ENCODE assay signal across 8 cellular contexts in genomic region chr1:44807364-44808062, GRCh38. TPM values are rescaled to one million over a fixed set of nuclear protein-coding genes. Genes with fewer than 3 reads are reported as not detected.
DNase-seq lines count a peak whose midpoint lies in the region; ATAC-seq, FAIRE-seq and TF ChIP-seq lines count a peak whose summit lies in the region.

No MANE protein-coding gene starts in this region.

- H3K9me3 ChIP-seq in CD8-positive, alpha-beta memory T cell (ENCODE audit: low read length): no peaks in the 10 kb centered on the region
- no peaks in the 10 kb centered on the region for H3K9me3 ChIP-seq in kidney (ENCODE audit: control insufficient read depth in 1 of 2, low read length in 2 of 2)

- peak overlapping the region; percentile 97 to 100 (median 100) for H3K27ac Mint-ChIP-seq in CD8-positive, alpha-beta memory T cell
- H3K27ac Mint-ChIP-seq in GM23338: peak overlapping the region; percentile 99

- CTCF ChIA-PET in CD8-positive, alpha-beta memory T cell (lab: Charles Lee): interaction anchor here (1.2 to 4.5 kb wide), 6 partner anchors 8 to 29 kb away, joined by 3 to 59 read pairs (median 14); partner anchors contain the start of genes BEST4 and PLK3

- peak overlapping the region; percentile 67 to 90 (median 84) for H3K4me3 Mint-ChIP-seq in CD8-positive, alpha-beta memory T cell
- peak overlapping the region; percentile 50 for H3K4me3 Mint-ChIP-seq in GM23338

- peaks cover 8 to 48% (median 9%) of the 10 kb centered on the region in 3 donors for H3K36me3 Mint-ChIP-seq in CD8-positive, alpha-beta memory T cell
- H3K36me3 Mint-ChIP-seq in GM23338 (ENCODE audit: low read depth): peaks cover 34% of the 10 kb centered on the region

- H4K20me1 ChIP-seq in GM23338 (replicated peaks; ENCODE audit: insufficient read depth): no peaks in the 10 kb centered on the region

- H3K4me1 Mint-ChIP-seq in CD8-positive, alpha-beta memory T cell: peaks cover 65 to 79% (median 71%) of the 10 kb centered on the region in 3 donors
- peaks cover 31% of the 10 kb centered on the region for H3K4me1 Mint-ChIP-seq in GM23338

- peak overlapping the region; percentile 58 for H3K4me3 ChIP-seq in CD8-positive, alpha-beta memory T cell (ENCODE audit: low read length)
- peak overlapping the region; percentile 47 for H3K4me3 ChIP-seq in GM23338
- peak overlapping the region; percentile 1 for H3K4me3 ChIP-seq in choroid plexus epithelial cell (ENCODE audit: low read depth, low read length)
- peak overlapping the region in 1 of 2 donors; percentile 40 for H3K4me3 ChIP-seq in kidney (ENCODE audit: low read length in 2 of 2)

- no peaks in the 10 kb centered on the region for H3K9me3 Mint-ChIP-seq in CD8-positive, alpha-beta memory T cell
- H3K9me3 Mint-ChIP-seq in GM23338: no peaks in the 10 kb centered on the region

- H3K4me2 ChIP-seq in GM23338: peak overlapping the region; percentile 76

- peaks cover 29% of the 10 kb centered on the region for H3K36me3 ChIP-seq in CD8-positive, alpha-beta memory T cell (ENCODE audit: insufficient read depth, low read length)
- H3K36me3 ChIP-seq in GM23338 (ENCODE audit: insufficient read depth) (no peaks in the 10 kb centered on the region; the same call in 1 of the 2 replicates), kidney (ENCODE audit: control insufficient read depth in 1 of 2, insufficient read depth in 2 of 2, low read length in 2 of 2) (peaks cover 4 to 8% of the 10 kb centered on the region in 2 donors)

- H3K4me1 ChIP-seq in CD8-positive, alpha-beta memory T cell (ENCODE audit: insufficient read depth, low read length): peaks cover 77% of the 10 kb centered on the region
- H3K4me1 ChIP-seq in GM23338 (ENCODE audit: insufficient read depth): peaks cover 32% of the 10 kb centered on the region
- peaks cover 39 to 46% of the 10 kb centered on the region in 2 donors for H3K4me1 ChIP-seq in kidney (ENCODE audit: control insufficient read depth in 1 of 2, insufficient read depth in 1 of 2, low read depth in 1 of 2, low read length in 2 of 2)

- no peak overlapping the region for H2AFZ ChIP-seq in GM23338

- H3K9ac ChIP-seq in kidney (ENCODE audit: low read length in 2 of 2): peak overlapping the region; percentile 50 to 97

- peak; percentile 84 to 95 (median 90) for DNase-seq in CD8-positive, alpha-beta memory T cell
- DNase-seq in GM23338 (ENCODE audit: low spot score) (peak; percentile 90), NCI-H1417 (lab: John Stamatoyannopoulos, UW) (peak in 2 of 3 experiments; percentile 68 to 80), choroid plexus epithelial cell (ENCODE audit: low read depth) (peak; percentile 100), kidney (peak; percentile 99)
- peak; percentile 89 to 92 for DNase-seq in activated CD4-positive, alpha-beta T cell treated with anti-CD3 and anti-CD28 coated beads for 4 hours
- DNase-seq in stimulated activated CD4-positive, alpha-beta T cell treated with anti-CD3 and anti-CD28 coated beads, Interleukin-15, amount 100 ng/mL, for 1 hour (ENCODE audit: low read depth in 1 of 2, low spot score in 1 of 2): peak; percentile 67 to 83

- intact Hi-C loops in kidney (cut with DNase I): no loop called here

- no peaks in the 10 kb centered on the region for H3K79me2 ChIP-seq in GM23338 (replicated peaks; ENCODE audit: insufficient read depth)

- peak; percentile 49 for FAIRE-seq in kidney (lab: Jason Lieb, UNC)

- ATAC-seq in GM23338: peak; percentile 68
- no peak for ATAC-seq in HG02870 (IDR thresholded peaks at IDR 0.05; ENCODE audit: unreplicated experiment)

- peak overlapping the region; percentile 96 for H3K27ac ChIP-seq in CD8-positive, alpha-beta memory T cell (ENCODE audit: low read depth, low read length)
- H3K27ac ChIP-seq in GM23338 (ENCODE audit: low read depth) (peak overlapping the region; percentile 93), kidney (ENCODE audit: low read depth in 2 of 2, low read length in 2 of 2) (peak overlapping the region; percentile 98 to 100)

- peaks cover 0 to 6% of the 10 kb centered on the region in 2 donors for H3K27me3 Mint-ChIP-seq in CD8-positive, alpha-beta memory T cell
- H3K27me3 Mint-ChIP-seq in GM23338 (ENCODE audit: insufficient read depth, low read depth, poor library complexity): peaks cover 21% of the 10 kb centered on the region

- H3K27me3 ChIP-seq in CD8-positive, alpha-beta memory T cell (ENCODE audit: insufficient read depth, low read length, poor library complexity, severe bottlenecking): no peaks in the 10 kb centered on the region
- peaks cover 4% of the 10 kb centered on the region; the same call in 1 of the 2 replicates for H3K27me3 ChIP-seq in GM23338 (ENCODE audit: insufficient read depth)

- H3F3A ChIP-seq in GM23338 (replicated peaks; ENCODE audit: low read depth): peaks cover 6% of the 10 kb centered on the region; the same call in 1 of the 2 replicates

- no peaks in the 10 kb centered on the region for H3K9me2 ChIP-seq in GM23338 (ENCODE audit: insufficient read depth)

- POLR2A ChIA-PET in CD8-positive, alpha-beta memory T cell (lab: Charles Lee): interaction anchor here (0.5 to 5.3 kb wide), 7 partner anchors 7 to 205 kb away, joined by 3 to 120 read pairs (median 3); partner anchors contain the start of genes PLK3, RPS8 and UROD

- TF ChIP-seq CTCF in GM23338 (conservative IDR thresholded peaks at IDR 0.05; ENCODE audit: low read depth in 2 of 2): no peak
- no peak for TF ChIP-seq CTCF in choroid plexus epithelial cell (conservative IDR thresholded peaks at IDR 0.05; ENCODE audit: low read depth, low read length)
- no peak for TF ChIP-seq CTCF in kidney (IDR thresholded peaks at IDR 0.05; ENCODE audit: borderline replicate concordance, extremely low read depth, insufficient read depth)

TF ChIP-seq in GM23338, 12 proteins besides CTCF, POLR2A, EP300 and RAD21 (continues in another document):
- TF ChIP-seq ZNF331 (CRISPR knock-in tag; IDR thresholded peaks at IDR 0.05; ENCODE audit: low read depth) (no peak), EZH2 (IDR thresholded peaks at IDR 0.05; ENCODE audit: low read depth, unreplicated experiment) (no peak), CREB1 (CRISPR knock-in tag; IDR thresholded peaks at IDR 0.05; ENCODE audit: low read depth) (no peak), JUNB (IDR thresholded peaks at IDR 0.05; ENCODE audit: unreplicated experiment) (no peak), REST (IDR thresholded peaks at IDR 0.05; ENCODE audit: unreplicated experiment) (no peak)

RNA-seq across cellular contexts. Expression of gene DYNLT4, which starts 0.4 kb away (rescaled TPM):
- under 1 TPM; 0.28 to 0.31 TPM for total RNA-seq in CD8-positive, alpha-beta memory T cell
- polyA plus RNA-seq in CD8-positive, alpha-beta memory T cell: not detected
- total RNA-seq in GM23338 (2014; rRNA removed; shearing (Covaris generic)): 0.73 TPM in 1 of 2 replicates, not detected in the other
- not detected in 2 replicates for polyA plus RNA-seq in GM23338 (2016; fragmentation: Nextera tagmentation; extraction: Ambion mirVana)
- total RNA-seq in kidney: 1.2 TPM
- polyA plus RNA-seq in kidney (ENCODE audit: insufficient read depth, low read depth, low replicate concordance): not detected

RNA-seq across cellular contexts. Expression of gene BTBD19, which starts 0.8 kb away (rescaled TPM):
- 1 to 10 TPM; 7.3 to 7.8 TPM for total RNA-seq in CD8-positive, alpha-beta memory T cell
- polyA plus RNA-seq in CD8-positive, alpha-beta memory T cell: 0.24 TPM
- 0.16 and 0.66 TPM in 2 replicates for total RNA-seq in GM23338 (2014; rRNA removed; shearing (Covaris generic))
- polyA plus RNA-seq in GM23338 (2016; fragmentation: Nextera tagmentation; extraction: Ambion mirVana) (0.33 and 0.37 TPM in 2 replicates), kidney (ENCODE audit: insufficient read depth, low read depth, low replicate concordance) (3.2 TPM)
- 16.5 TPM for total RNA-seq in kidney

RNA-seq across cellular contexts. Expression of gene PLK3, which starts 7.3 kb away (rescaled TPM):
- total RNA-seq in CD8-positive, alpha-beta memory T cell: 100 to 1,000 TPM; 104 to 114 TPM
- 22.5 TPM for polyA plus RNA-seq in CD8-positive, alpha-beta memory T cell
- total RNA-seq in GM23338 (2014; rRNA removed; shearing (Covaris generic)): 11.8 and 15.1 TPM in 2 replicates
- polyA plus RNA-seq in GM23338 (2016; fragmentation: Nextera tagmentation; extraction: Ambion mirVana) (7.6 and 8.7 TPM in 2 replicates), kidney (ENCODE audit: insufficient read depth, low read depth, low replicate concordance) (4.4 TPM)
- total RNA-seq in kidney: 24.3 TPM

RNA-seq across cellular contexts. Expression of gene BEST4, which starts 19.5 kb away (rescaled TPM):
- total RNA-seq in CD8-positive, alpha-beta memory T cell: 1 to 10 TPM; 1.2 to 1.4 TPM
- 0.54 TPM for polyA plus RNA-seq in CD8-positive, alpha-beta memory T cell
- 0.58 and 0.63 TPM in 2 replicates for total RNA-seq in GM23338 (2014; rRNA removed; shearing (Covaris generic))
- 1.5 and 1.6 TPM in 2 replicates for polyA plus RNA-seq in GM23338 (2016; fragmentation: Nextera tagmentation; extraction: Ambion mirVana)
- total RNA-seq in kidney: 0.50 TPM
- 0.37 TPM for polyA plus RNA-seq in kidney (ENCODE audit: insufficient read depth, low read depth, low replicate concordance)

RNA-seq across cellular contexts. Expression of gene RPS8, which starts 32.2 kb away (rescaled TPM):
- total RNA-seq in CD8-positive, alpha-beta memory T cell: 1,000 to 10,000 TPM; 2,426 to 2,465 TPM
- polyA plus RNA-seq in CD8-positive, alpha-beta memory T cell: 972 TPM
- 1,756 and 2,098 TPM in 2 replicates for total RNA-seq in GM23338 (2014; rRNA removed; shearing (Covaris generic))
- 2,427 and 2,738 TPM in 2 replicates for polyA plus RNA-seq in GM23338 (2016; fragmentation: Nextera tagmentation; extraction: Ambion mirVana)
- total RNA-seq in kidney: 1,449 TPM
- polyA plus RNA-seq in kidney (ENCODE audit: insufficient read depth, low read depth, low replicate concordance): 1,538 TPM
